Comparison of ENCODE assay signal across 1 cellular context in genomic region chr14:42554091-42554490, GRCh38.
TF ChIP-seq lines count a peak whose summit lies in the region.

No MANE protein-coding gene starts in this region.

TF ChIP-seq in HepG2, 621 proteins besides CTCF, POLR2A, EP300 and RAD21 (continued from another document):
- TF ChIP-seq MAZ (IDR thresholded peaks at IDR 0.05; ENCODE audit: borderline replicate concordance, low read depth, low read length) (no peak), MAZ (CRISPR knock-in tag; IDR thresholded peaks at IDR 0.05; ENCODE audit: low read depth) (no peak), HNRNPK (IDR thresholded peaks at IDR 0.05; ENCODE audit: low read depth, low read length, poor library complexity, severe bottlenecking) (no peak), ARNT (IDR thresholded peaks at IDR 0.05) (0 out of 2 replicates have a peak, but pooled peaks have one; percentile 79), AKNA (CRISPR knock-in tag; IDR thresholded peaks at IDR 0.05; ENCODE audit: borderline replicate concordance) (no peak), ZNF576 (CRISPR knock-in tag; IDR thresholded peaks at IDR 0.05) (no peak), ZNF318 (CRISPR knock-in tag; IDR thresholded peaks at IDR 0.05) (no peak), PCBP1 (IDR thresholded peaks at IDR 0.05; ENCODE audit: borderline replicate concordance, low read depth, low read length) (no peak), ATF7 (IDR thresholded peaks at IDR 0.05) (no peak), ATF7 (CRISPR knock-in tag; IDR thresholded peaks at IDR 0.05) (no peak), CEBPZ (IDR thresholded peaks at IDR 0.05; ENCODE audit: low read length) (no peak), NR2F6 (IDR thresholded peaks at IDR 0.05) (no peak), NR2F6 (CRISPR knock-in tag; IDR thresholded peaks at IDR 0.05) (no peak), SMARCE1 (IDR thresholded peaks at IDR 0.05; ENCODE audit: borderline replicate concordance) (no peak), KLF12 (CRISPR knock-in tag; IDR thresholded peaks at IDR 0.05; ENCODE audit: borderline replicate concordance) (no peak), FOXK1 (CRISPR knock-in tag; IDR thresholded peaks at IDR 0.05; ENCODE audit: borderline replicate concordance, low read depth) (no peak), BHLHE40 (IDR thresholded peaks at IDR 0.05; ENCODE audit: low read length) (no peak), FOXP1 (IDR thresholded peaks at IDR 0.05) (0 out of 2 replicates have a peak, but pooled peaks have one; percentile 9), FOXP1 (CRISPR knock-in tag; IDR thresholded peaks at IDR 0.05) (no peak), NBN (conservative IDR thresholded peaks at IDR 0.05) (0 out of 2 replicates have a peak, but pooled peaks have one; percentile 41), KLF13 (CRISPR knock-in tag; IDR thresholded peaks at IDR 0.05) (no peak), NONO (IDR thresholded peaks at IDR 0.05) (peak; percentile 84; the same call in 1 of the 2 replicates), NONO (CRISPR knock-in tag; conservative IDR thresholded peaks at IDR 0.05) (no peak)
TF ChIP-seq in HepG2: peak in this region for 4.
